Comparison of ENCODE assay signal across 10 cellular contexts in genomic region chr6:36241728-36242127, GRCh38.
DNase-seq lines count a peak whose midpoint lies in the region; ATAC-seq and TF ChIP-seq lines count a peak whose summit lies in the region.
"Had no signal": no experiment of that assay in that cellular context is flagged by ENCODE, and none has a peak within 500 bp of the region (broad histone marks: within the 10 kb centered on the region; RNA-seq: fewer than 3 reads in every experiment).

No MANE protein-coding gene starts in this region.

- peaks cover 26% of the 10 kb centered on the region for H3K4me1 ChIP-seq in OCI-LY3 (ENCODE audit: low read length)
- H3K4me1 ChIP-seq: upper lobe of left lung had no signal

- H3K4me2 ChIP-seq in OCI-LY3 (ENCODE audit: low read length), result peak overlapping the region; percentile 69

- no peaks in the 10 kb centered on the region for H3K9me3 ChIP-seq in OCI-LY3 (ENCODE audit: insufficient read depth, low read length)
- H3K9me3 ChIP-seq: upper lobe of left lung had no signal

- H3K79me2 ChIP-seq in OCI-LY3 (ENCODE audit: low read length), result no peaks in the 10 kb centered on the region

- peaks cover 33% of the 10 kb centered on the region for H3K27me3 ChIP-seq in OCI-LY3 (ENCODE audit: low read depth, low read length)
- H3K27me3 ChIP-seq: upper lobe of left lung had no signal

- TF ChIP-seq CTCF in GM12864 (IDR thresholded peaks at IDR 0.05; ENCODE audit: low read depth, low read length, missing control alignments), result no peak
- TF ChIP-seq CTCF in OCI-LY3 (IDR thresholded peaks at IDR 0.05; ENCODE audit: low read depth, low read length), result no peak

- peak; percentile 56 for DNase-seq in GM12864 (ENCODE audit: low read depth)
- peak; percentile 54 for DNase-seq in hepatic stellate cell (ENCODE audit: low spot score)
- DNase-seq in NCI-H1105 (lab: John Stamatoyannopoulos, UW), result no peak
- DNase-seq in NCI-H187 (lab: John Stamatoyannopoulos, UW), result no peak
- DNase-seq: NCI-H1092, upper lobe of left lung had no signal

- H3K27ac ChIP-seq in OCI-LY3 (ENCODE audit: low read length), result no peak overlapping the region
- H3K27ac ChIP-seq: upper lobe of left lung had no signal

- no peaks in the 10 kb centered on the region for H4K20me1 ChIP-seq in OCI-LY3 (ENCODE audit: insufficient read depth, low read length)

- no peak overlapping the region for H3K9ac ChIP-seq in OCI-LY3 (ENCODE audit: low read length)

- H2AFZ ChIP-seq in OCI-LY3 (ENCODE audit: low read depth, low read length), result no peak overlapping the region

- no peaks in the 10 kb centered on the region for H3K36me3 ChIP-seq in OCI-LY3 (replicated peaks; ENCODE audit: low read depth, low read length)
- H3K36me3 ChIP-seq: upper lobe of left lung had no signal

- peak; percentile 44 for ATAC-seq in HG02588 (IDR thresholded peaks at IDR 0.05; ENCODE audit: unreplicated experiment)
- no peak for ATAC-seq in HG03139 (IDR thresholded peaks at IDR 0.05; ENCODE audit: unreplicated experiment)
- no peak for ATAC-seq in GM19452 (IDR thresholded peaks at IDR 0.05; ENCODE audit: unreplicated experiment)

- H3K4me3 ChIP-seq in GM12864 (ENCODE audit: low read depth, low read length) (no peak overlapping the region), OCI-LY3 (ENCODE audit: low read length) (peak overlapping the region; percentile 52)
- H3K4me3 ChIP-seq: upper lobe of left lung had no signal

Comparison
In these comparisons a context has a peak if more than half of its experiments do, and no peak if none do; other contexts are left out.
1. DNase-seq: peak in GM12864 (single experiment) and hepatic stellate cell (single experiment); none in NCI-H1105 (single experiment) and NCI-H187 (0 of 2).